8 cellular contexts compared by ENCODE assay signal in the genomic region with DNA sequence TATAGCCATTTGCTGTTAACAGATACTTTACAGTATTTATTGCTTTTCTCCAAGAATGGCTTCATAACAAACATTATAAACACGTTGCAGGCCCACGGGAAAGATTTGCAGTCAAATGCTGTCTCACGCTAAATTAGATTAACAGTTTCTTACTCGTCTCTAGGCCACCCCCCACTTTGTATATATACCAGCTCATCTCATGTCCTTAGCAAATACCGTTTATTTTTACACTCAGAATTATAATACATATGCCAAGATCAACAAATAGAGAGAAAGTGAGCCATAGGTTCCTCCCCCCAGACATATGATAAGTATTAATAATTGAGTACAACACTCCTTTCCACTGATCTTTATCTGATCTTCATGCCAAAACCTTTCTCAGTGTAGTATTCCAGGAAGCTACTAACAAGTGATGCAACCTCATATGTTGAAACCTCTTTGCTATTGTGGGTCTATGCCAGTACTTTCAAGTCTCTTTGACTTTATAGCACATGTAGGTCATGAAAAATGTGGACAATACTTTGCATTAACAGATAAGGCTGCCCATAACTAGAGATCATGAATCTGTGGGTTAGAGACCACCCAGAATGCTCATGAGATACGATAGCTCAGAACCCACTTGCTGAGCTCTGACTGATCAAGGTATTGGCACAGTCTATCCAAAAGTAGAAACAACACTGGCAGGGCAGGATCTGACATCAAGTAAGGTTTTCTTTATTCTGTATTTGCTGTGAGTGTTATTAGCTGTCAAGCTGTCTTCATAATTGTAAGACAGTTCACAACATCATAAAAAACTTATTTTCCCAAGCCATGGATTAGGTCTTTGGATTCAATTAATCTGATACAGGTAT.
DNase-seq lines count a peak whose midpoint lies in the region; ATAC-seq and TF ChIP-seq lines count a peak whose summit lies in the region.
"Not testable (repeated sequence)": the region's sequence is repeated elsewhere in the genome, so short reads cannot be mapped to it uniquely, and the experiment has no call there.

No MANE protein-coding gene starts in this region.

- H4K5ac ChIP-seq in IMR-90 (ENCODE audit: low read depth, low read length): not testable (repeated sequence)

- in situ Hi-C loops in IMR-90 (cut with MboI; ENCODE audit: low sequenced_read_pairs): not testable (repeated sequence)

- BruUV-seq in IMR-90 (replicated peaks; lab: Mats Ljungman, UMichigan); MCF 10A (replicated peaks; lab: Mats Ljungman, UMichigan): not testable (repeated sequence)

- not testable (repeated sequence) for H3K9me3 ChIP-seq in IMR-90 (ENCODE audit: control insufficient read depth, insufficient read depth, low read length); lung (ENCODE audit: control insufficient read depth in 2 of 2, insufficient read depth in 1 of 2, low read length in 1 of 2); upper lobe of right lung

- not testable (repeated sequence) for H3K4me2 ChIP-seq in IMR-90 (ENCODE audit: low read depth, low read length)

- H3K14ac ChIP-seq in IMR-90 (replicated peaks; ENCODE audit: low read depth, low read length): not testable (repeated sequence)

- not testable (repeated sequence) for H4K8ac ChIP-seq in IMR-90 (ENCODE audit: low read depth in 2 of 2, low read length in 2 of 2)

- POLR2A ChIA-PET in IMR-90 (lab: Charles Lee; ENCODE audit: unreplicated experiment); MCF 10A (lab: Yijun Ruan, JAX): not testable (repeated sequence)

- not testable (repeated sequence) for H3K4me1 Mint-ChIP-seq in MCF 10A (ENCODE audit: insufficient read depth, unreplicated experiment)

- H3K27ac ChIP-seq in IMR-90 (ENCODE audit: insufficient read depth, low read length); lung (ENCODE audit: low read depth in 1 of 2, low read length in 1 of 2); upper lobe of right lung: not testable (repeated sequence)

- not testable (repeated sequence) for TF ChIP-seq RAD21 in IMR-90 (IDR thresholded peaks at IDR 0.05; ENCODE audit: low read length)

- H2AK5ac ChIP-seq in IMR-90 (ENCODE audit: low read depth, low read length): not testable (repeated sequence)

- not testable (repeated sequence) for H2BK120ac ChIP-seq in IMR-90 (ENCODE audit: low read depth, low read length)

- not testable (repeated sequence) for H4K20me1 ChIP-seq in IMR-90 (ENCODE audit: insufficient read depth, low read length)

- H4K91ac ChIP-seq in IMR-90 (ENCODE audit: insufficient read depth, low read depth, low read length): not testable (repeated sequence)

- H3K23ac ChIP-seq in IMR-90 (ENCODE audit: low read depth, low read length): not testable (repeated sequence)

- not testable (repeated sequence) for H3K36me3 ChIP-seq in IMR-90 (ENCODE audit: control insufficient read depth, insufficient read depth, low read length); lung (ENCODE audit: control insufficient read depth in 2 of 2, insufficient read depth in 2 of 2, low read length in 2 of 2); upper lobe of right lung

- not testable (repeated sequence) for H3K18ac ChIP-seq in IMR-90 (ENCODE audit: low read depth, low read length)

- not testable (repeated sequence) for H2BK15ac ChIP-seq in IMR-90 (ENCODE audit: low read depth, low read length)

- not testable (repeated sequence) for H3K27me3 ChIP-seq in IMR-90 (ENCODE audit: control insufficient read depth, insufficient read depth, low read length); lung (ENCODE audit: control insufficient read depth, insufficient read depth); upper lobe of right lung

- not testable (repeated sequence) for H2BK5ac ChIP-seq in IMR-90 (ENCODE audit: low read depth, low read length, poor library complexity, severe bottlenecking)

- peak; percentile 75 for ATAC-seq in IMR-90 (ENCODE audit: low read depth)
- peak; percentile 83 for ATAC-seq in SK-N-SH treated with all-trans-retinoic acid at 6 μM for 48 hours
- peak; percentile 41 for ATAC-seq in lung (ENCODE audit: insufficient read depth, low FRiP score)
- peak; percentile 42 for ATAC-seq in upper lobe of right lung

- dilution Hi-C loops in IMR-90 (cut with HindIII; ENCODE audit: low sequenced_read_pairs, unreplicated experiment): not testable (repeated sequence)

- not testable (repeated sequence) for H3K4ac ChIP-seq in IMR-90 (ENCODE audit: low read depth, low read length)

- not testable (repeated sequence) for H3K79me1 ChIP-seq in IMR-90 (ENCODE audit: low read depth in 1 of 2, low read length in 2 of 2)

- H3K56ac ChIP-seq in IMR-90 (ENCODE audit: extremely low read depth, insufficient read depth, low read length): not testable (repeated sequence)

- not testable (repeated sequence) for H3K4me3 ChIP-seq in IMR-90 (ENCODE audit: insufficient read depth, low read depth, low read length); foreskin fibroblast (ENCODE audit: low read depth in 1 of 2, low read length in 2 of 2); lung; upper lobe of right lung

- H3K9ac ChIP-seq in IMR-90 (ENCODE audit: low read depth, low read length): not testable (repeated sequence)

- peak; percentile 43 for DNase-seq in EH (ENCODE audit: low read depth)
- DNase-seq in IMR-90: peak; percentile 51
- DNase-seq in MCF 10A (ENCODE audit: unreplicated experiment): peak; percentile 74
- peak; percentile 74 for DNase-seq in fibroblast of gingiva (ENCODE audit: low read depth)
- peak; percentile 29 to 61 for DNase-seq in foreskin fibroblast
- DNase-seq in lung (ENCODE audit: low spot score); upper lobe of right lung: not testable (repeated sequence)

- not testable (repeated sequence) for TF ChIP-seq CTCF in IMR-90 (conservative IDR thresholded peaks at IDR 0.05; ENCODE audit: low read depth, low read length); MCF 10A (IDR thresholded peaks at IDR 0.05; ENCODE audit: unreplicated experiment); foreskin fibroblast (IDR thresholded peaks at IDR 0.05; ENCODE audit: low read depth, low read length); lung (IDR thresholded peaks at IDR 0.05; ENCODE audit: control extremely low read depth, extremely low read depth); upper lobe of right lung (IDR thresholded peaks at IDR 0.05)

- H2AFZ ChIP-seq in IMR-90 (replicated peaks; ENCODE audit: low read length, poor library complexity): not testable (repeated sequence)

- not testable (repeated sequence) for H3K9me3 Mint-ChIP-seq in MCF 10A (ENCODE audit: unreplicated experiment)

- not testable (repeated sequence) for H3K36me3 Mint-ChIP-seq in MCF 10A (ENCODE audit: insufficient read depth, unreplicated experiment)

- not testable (repeated sequence) for H3K27ac Mint-ChIP-seq in MCF 10A (ENCODE audit: low read depth, unreplicated experiment)

- not testable (repeated sequence) for H3K27me3 Mint-ChIP-seq in MCF 10A (ENCODE audit: insufficient read depth, unreplicated experiment)

- H3K4me1 ChIP-seq in IMR-90 (ENCODE audit: control insufficient read depth, insufficient read depth, low read length); lung (ENCODE audit: control insufficient read depth in 2 of 2, insufficient read depth in 2 of 2, low read length in 2 of 2); upper lobe of right lung: not testable (repeated sequence)

- not testable (repeated sequence) for TF ChIP-seq POLR2A in IMR-90 (IDR thresholded peaks at IDR 0.05; ENCODE audit: low read depth, low read length)

- WGBS in IMR-90 (ENCODE audit: extremely low coverage in 2 of 2, insufficient read length in 1 of 2), 2 experiments: no CpG with 5 or more reads among the region's 6 CpGs
- 51 to 67% methylated on average over 4 to 5 of the region's 6 CpGs for WGBS in lung, 2 donors

- CTCF ChIA-PET in IMR-90 (lab: Yijun Ruan, JAX); MCF 10A (lab: Yijun Ruan, JAX): not testable (repeated sequence)

- H2BK20ac ChIP-seq in IMR-90 (ENCODE audit: low read depth, low read length): not testable (repeated sequence)

- H3K9me1 ChIP-seq in IMR-90 (ENCODE audit: insufficient read depth, low read length): not testable (repeated sequence)

- H3K4me3 Mint-ChIP-seq in MCF 10A (ENCODE audit: unreplicated experiment): not testable (repeated sequence)

- H2AK9ac ChIP-seq in IMR-90 (replicated peaks; ENCODE audit: low read depth, low read length, poor library complexity): not testable (repeated sequence)

- intact Hi-C loops in IMR-90 (cut with micrococcal nuclease); MCF 10A (cut with micrococcal nuclease); upper lobe of right lung (cut with DNase I): not testable (repeated sequence)
